10 cellular contexts compared by ENCODE assay signal in the genomic region with DNA sequence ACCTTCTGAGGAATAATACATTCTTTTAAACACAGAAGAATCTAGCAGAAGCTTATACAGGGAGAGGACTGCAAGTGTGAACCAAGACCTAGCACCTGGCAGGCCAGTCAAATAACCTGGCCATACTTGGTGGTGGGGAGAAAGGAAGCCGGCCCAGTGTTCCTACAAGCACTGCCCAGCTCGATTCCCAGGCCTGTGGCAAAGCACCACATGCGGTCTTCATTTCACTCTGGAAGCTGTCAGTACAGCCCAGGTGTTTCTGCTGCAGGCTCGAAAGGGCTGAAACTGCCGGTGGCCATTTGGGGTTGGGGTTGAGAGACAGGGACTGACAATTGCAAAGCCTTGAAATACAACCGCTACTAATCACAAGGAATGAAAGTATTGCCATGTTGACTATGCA. TPM values are rescaled to one million over a fixed set of nuclear protein-coding genes. Genes with fewer than 3 reads are reported as not detected.
"Had no signal": no experiment of that assay in that cellular context is flagged by ENCODE, and none has a peak within 500 bp of the region (broad histone marks: within the 10 kb centered on the region; RNA-seq: fewer than 3 reads in every experiment).

No MANE protein-coding gene starts in this region.

- H3K36me3 ChIP-seq: left lung, prostate gland, right atrium auricular region had no signal

- H3K27me3 ChIP-seq: dorsolateral prefrontal cortex, left lung, right atrium auricular region had no signal

- H3K27ac ChIP-seq: dorsolateral prefrontal cortex, left lung, right atrium auricular region had no signal

- H3K4me3 ChIP-seq: dorsolateral prefrontal cortex, left lung, prostate gland, right atrium auricular region had no signal

- DNase-seq: activated CD4-positive, alpha-beta memory T cell treated with anti-CD3 and anti-CD28 coated beads, Interleukin-2, amount 10 ng/mL, durations not matched to agents 7 days and 5 days; activated CD4-positive, alpha-beta T cell treated with anti-CD3 and anti-CD28 coated beads for 4 hours; activated CD8-positive, alpha-beta memory T cell treated with anti-CD3 and anti-CD28 coated beads, Interleukin-2, amount 10 ng/mL, durations not matched to agents 7 days and 5 days; central memory CD4-positive, alpha-beta T cell; dorsolateral prefrontal cortex; kidney; left lung; naive thymus-derived CD4-positive, alpha-beta T cell had no signal

- H3K4me1 ChIP-seq: left lung, prostate gland, right atrium auricular region had no signal

- H3K9me3 ChIP-seq: prostate gland had no signal

RNA-seq across cellular contexts. Expression of gene EGFR, which starts 50.8 kb away (rescaled TPM):
- total RNA-seq: activated CD4-positive, alpha-beta memory T cell treated with anti-CD3 and anti-CD28 coated beads, Interleukin-2, amount 10 ng/mL, durations not matched to agents 7 days and 5 days; activated CD8-positive, alpha-beta memory T cell treated with anti-CD3 and anti-CD28 coated beads, Interleukin-2, amount 10 ng/mL, durations not matched to agents 7 days and 5 days had no signal
- polyA plus RNA-seq: naive thymus-derived CD4-positive, alpha-beta T cell had no signal
